8 cellular contexts compared by ENCODE assay signal in genomic region chr1:35564037-35564883, GRCh38. TPM values are rescaled to one million over a fixed set of nuclear protein-coding genes. Genes with fewer than 3 reads are reported as not detected.
A peak's percentile ranks its signal among the peaks of the same experiment; 100 is the strongest.
DNase-seq lines count a peak whose midpoint lies in the region; ATAC-seq and TF ChIP-seq lines count a peak whose summit lies in the region.

No MANE protein-coding gene starts in this region.

- peaks cover 14% of the 10 kb centered on the region; the same call in 1 of the 2 replicates for H4K20me1 ChIP-seq in GM23338 (replicated peaks; ENCODE audit: insufficient read depth)
- peaks cover 2% of the 10 kb centered on the region for H4K20me1 ChIP-seq in mammary epithelial cell (ENCODE audit: insufficient read depth, low read length)

- in situ Hi-C loops in mammary epithelial cell (cut with MboI; ENCODE audit: low sequenced_read_pairs in 2 of 2) = loop anchor here (5.0 to 25.0 kb wide), 6 partner anchors 112 to 702 kb away; partner anchors contain the start of genes SFPQ (in 1 of the 2) and SMIM12 (in 1 of the 2)

- no peak overlapping the region for H2AFZ ChIP-seq in GM23338
- no peak overlapping the region for H2AFZ ChIP-seq in mammary epithelial cell (ENCODE audit: low read depth, low read length)

- H3K9me2 ChIP-seq in GM23338 (ENCODE audit: insufficient read depth) = no peaks in the 10 kb centered on the region

- intact Hi-C loops in mammary epithelial cell (cut with micrococcal nuclease) = loop anchor here (1.0 to 10.0 kb wide), 3 partner anchors 113 to 669 kb away; no protein-coding TSS in a partner anchor

- BruUV-seq in mammary epithelial cell (replicated peaks; lab: Mats Ljungman, UMichigan) = no TSS peak

- WGBS in mammary epithelial cell (ENCODE audit: low coverage, missing lambda C conversion rate) = 64% methylated on average over 9 of the region's 9 CpGs

- H3K9me3 ChIP-seq in BE2C (no peaks in the 10 kb centered on the region), mammary epithelial cell (replicated peaks; ENCODE audit: insufficient read depth, low read length) (no peaks in the 10 kb centered on the region)

- H3K27me3 ChIP-seq in BE2C (no peaks in the 10 kb centered on the region), GM23338 (ENCODE audit: insufficient read depth) (peaks cover 13% of the 10 kb centered on the region), mammary epithelial cell (ENCODE audit: insufficient read depth, low read length) (no peaks in the 10 kb centered on the region), kidney epithelial cell (ENCODE audit: control insufficient read depth, insufficient read depth, low read length) (no peaks in the 10 kb centered on the region)

- no peak overlapping the region for H3K27ac ChIP-seq in GM23338 (ENCODE audit: low read depth)
- no peak overlapping the region for H3K27ac ChIP-seq in mammary epithelial cell (ENCODE audit: insufficient read depth, low read depth, low read length)

- peaks cover 6% of the 10 kb centered on the region for H3K36me3 ChIP-seq in BE2C
- no peaks in the 10 kb centered on the region; the same call in 1 of the 2 replicates for H3K36me3 ChIP-seq in GM23338 (ENCODE audit: insufficient read depth)
- peaks cover 6% of the 10 kb centered on the region for H3K36me3 ChIP-seq in mammary epithelial cell (ENCODE audit: insufficient read depth, low read length)
- no peaks in the 10 kb centered on the region for H3K36me3 ChIP-seq in kidney epithelial cell (ENCODE audit: control insufficient read depth, insufficient read depth, low read length)

- H3K4me3 ChIP-seq in BE2C (ENCODE audit: low read depth, low read length) (no peak overlapping the region), GM23338 (no peak overlapping the region), mammary epithelial cell (replicated peaks in 1 of 3; ENCODE audit: insufficient read depth in 1 of 3, low read depth in 2 of 3, low read length in 3 of 3) (no peak overlapping the region), kidney epithelial cell (ENCODE audit: low read depth, low read length) (no peak overlapping the region)

- TF ChIP-seq CTCF in BE2C (IDR thresholded peaks at IDR 0.05; ENCODE audit: low read depth, low read length) = peak; percentile 67
- TF ChIP-seq CTCF in GM23338 (conservative IDR thresholded peaks at IDR 0.05; ENCODE audit: low read depth in 2 of 2) = peak; percentile 78 to 93
- peak; percentile 72 for TF ChIP-seq CTCF in WTC11 (IDR thresholded peaks at IDR 0.05)
- TF ChIP-seq CTCF in mammary epithelial cell (conservative IDR thresholded peaks at IDR 0.05 in 1 of 2, IDR thresholded peaks at IDR 0.05 in 1 of 2; ENCODE audit: extremely low read depth in 1 of 2, insufficient read depth in 1 of 2, low read depth in 1 of 2, low read length in 2 of 2) = peak; percentile 73 to 89
- TF ChIP-seq CTCF in kidney epithelial cell (IDR thresholded peaks at IDR 0.05; ENCODE audit: insufficient read depth, low read length, poor library complexity, severe bottlenecking) = peak; percentile 85

- peaks cover 52% of the 10 kb centered on the region for H3K36me3 Mint-ChIP-seq in GM23338 (ENCODE audit: low read depth)
- H3K36me3 Mint-ChIP-seq in WTC11 = peaks cover 30% of the 10 kb centered on the region

- peak; percentile 83 for ATAC-seq in GM23338
- peak; percentile 81 for ATAC-seq in WTC11
- no peak for ATAC-seq in HG03378 (IDR thresholded peaks at IDR 0.05; ENCODE audit: unreplicated experiment)

- CTCF ChIA-PET in WTC11 (lab: Charles Lee) = interaction anchor here (0.5 to 2.3 kb wide), 50 partner anchors 8 to 605 kb away, joined by 3 to 52 read pairs (median 4); partner anchors contain the start of genes C1orf216, CLSPN and TFAP2E
- CTCF ChIA-PET in mammary epithelial cell (lab: Charles Lee; ENCODE audit: low non-redundant PET) = interaction anchor here (0.6 to 1.1 kb wide), 4 partner anchors 8 to 115 kb away, joined by 4 to 13 read pairs (median 6); no protein-coding TSS in a partner anchor

- H3K27me3 Mint-ChIP-seq in GM23338 (ENCODE audit: insufficient read depth, low read depth, poor library complexity) (peaks cover 14% of the 10 kb centered on the region), WTC11 (ENCODE audit: low read depth) (peaks cover 5% of the 10 kb centered on the region)

- no peak overlapping the region for H3K4me2 ChIP-seq in GM23338
- H3K4me2 ChIP-seq in mammary epithelial cell (ENCODE audit: insufficient read depth, low read depth, low read length) = no peak overlapping the region

- H3K4me3 Mint-ChIP-seq in GM23338 (no peak overlapping the region), WTC11 (no peak overlapping the region)

- DNase-seq in BE2C = peak; percentile 80
- peak; percentile 92 for DNase-seq in GM23338 (ENCODE audit: low spot score)
- peak; percentile 85 for DNase-seq in NCI-H2196 (lab: John Stamatoyannopoulos, UW; ENCODE audit: unreplicated experiment)
- peak; percentile 92 for DNase-seq in WTC11 (ENCODE audit: low spot score)
- peak; percentile 71 for DNase-seq in mammary epithelial cell
- no peak for DNase-seq in kidney epithelial cell (ENCODE audit: low read depth)
- DNase-seq in stimulated activated CD4-positive, alpha-beta T cell treated with anti-CD3 and anti-CD28 coated beads, Interleukin-2, amount 100 ng/mL, for 4 hours (ENCODE audit: low read depth) = peak; percentile 66

- H3K4me1 ChIP-seq in BE2C (no peaks in the 10 kb centered on the region), GM23338 (ENCODE audit: insufficient read depth) (no peaks in the 10 kb centered on the region), mammary epithelial cell (ENCODE audit: insufficient read depth, low read length) (peaks cover 29% of the 10 kb centered on the region)

- no peaks in the 10 kb centered on the region for H3K79me2 ChIP-seq in GM23338 (replicated peaks; ENCODE audit: insufficient read depth)
- H3K79me2 ChIP-seq in mammary epithelial cell (ENCODE audit: insufficient read depth, low read length) = peaks cover 10% of the 10 kb centered on the region

- dilution Hi-C loops in mammary epithelial cell (cut with HindIII; ENCODE audit: low sequenced_read_pairs) = no loop called here

- H3K27ac Mint-ChIP-seq in GM23338 = peak overlapping the region; percentile 60
- peak overlapping the region; percentile 58 for H3K27ac Mint-ChIP-seq in WTC11

- no peak overlapping the region for H3K9ac ChIP-seq in mammary epithelial cell (ENCODE audit: insufficient read depth, low read length)

- 0 out of 2 replicates have a peak, but pooled peaks cover 12% of the 10 kb centered on the region for H3F3A ChIP-seq in GM23338 (replicated peaks; ENCODE audit: low read depth)

- H3K9me3 Mint-ChIP-seq in GM23338 = no peaks in the 10 kb centered on the region; the same call in 1 of the 3 replicates
- no peaks in the 10 kb centered on the region for H3K9me3 Mint-ChIP-seq in WTC11

- peaks cover 17% of the 10 kb centered on the region for H3K4me1 Mint-ChIP-seq in GM23338
- peaks cover 6% of the 10 kb centered on the region for H3K4me1 Mint-ChIP-seq in WTC11

- POLR2A ChIA-PET in WTC11 (lab: Charles Lee) = interaction anchor here (0.6 kb wide), 1 partner anchor 341 kb away, joined by 4 read pairs; no protein-coding TSS in a partner anchor

TF ChIP-seq in WTC11, 78 proteins besides CTCF, POLR2A, EP300 and RAD21 (continues in another document):
- TF ChIP-seq ETV6 (CRISPR knock-in tag; IDR thresholded peaks at IDR 0.05) = no peak
- no peak for TF ChIP-seq FOXP1 (CRISPR knock-in tag; IDR thresholded peaks at IDR 0.05; ENCODE audit: borderline replicate concordance)

RNA-seq across cellular contexts. Expression of gene NCDN, which starts 6.7 kb away (rescaled TPM):
- polyA plus RNA-seq in BE2C (2012; ENCODE audit: insufficient read depth, insufficient read length, low read depth) = 59.0 TPM
- 43.1 and 44.2 TPM in 2 replicates for total RNA-seq in GM23338 (2014; rRNA removed; shearing (Covaris generic))
- polyA plus RNA-seq in GM23338 (2016; fragmentation: Nextera tagmentation; extraction: Ambion mirVana) (13.2 and 14.7 TPM in 2 replicates), mammary epithelial cell (19.3 TPM)
- total RNA-seq in WTC11 (2021) (35.6 to 39.2 TPM (median 38.2 TPM) in 3 replicates), mammary epithelial cell (10 to 100 TPM; 21.8 to 35.1 TPM), kidney epithelial cell (24.5 and 30.0 TPM in 2 replicates)
- polyA minus RNA-seq in mammary epithelial cell = 17.6 TPM

RNA-seq across cellular contexts. Expression of gene KIAA0319L, which starts 7.1 kb away (rescaled TPM):
- 17.5 TPM for polyA plus RNA-seq in BE2C (2012; ENCODE audit: insufficient read depth, insufficient read length, low read depth)
- total RNA-seq in GM23338 (2014; rRNA removed; shearing (Covaris generic)) = 74.0 and 75.1 TPM in 2 replicates
- polyA plus RNA-seq in GM23338 (2016; fragmentation: Nextera tagmentation; extraction: Ambion mirVana) (25.6 and 27.2 TPM in 2 replicates), mammary epithelial cell (32.4 TPM)
- total RNA-seq in WTC11 (2021) (66.3 to 71.7 TPM (median 70.0 TPM) in 3 replicates), mammary epithelial cell (10 to 100 TPM; 38.1 to 68.2 TPM), kidney epithelial cell (60.5 and 76.7 TPM in 2 replicates)
- polyA minus RNA-seq in mammary epithelial cell = 55.5 TPM

RNA-seq across cellular contexts. Expression of gene TFAP2E, which starts 8.9 kb away (rescaled TPM):
- polyA plus RNA-seq in BE2C (2012; ENCODE audit: insufficient read depth, insufficient read length, low read depth) = 0.32 TPM
- 0.12 and 1.4 TPM in 2 replicates for total RNA-seq in GM23338 (2014; rRNA removed; shearing (Covaris generic))
- 0.34 TPM in 1 of 2 replicates, not detected in the other for polyA plus RNA-seq in GM23338 (2016; fragmentation: Nextera tagmentation; extraction: Ambion mirVana)
- 1.5 to 1.7 TPM (median 1.5 TPM) in 3 replicates for total RNA-seq in WTC11 (2021)
- under 1 TPM; 0.17 to 0.71 TPM for total RNA-seq in mammary epithelial cell
- 0.10 TPM for polyA plus RNA-seq in mammary epithelial cell
- polyA minus RNA-seq in mammary epithelial cell = not detected
- total RNA-seq in kidney epithelial cell = 0.67 and 0.75 TPM in 2 replicates
